Comparison of ENCODE assay signal across 10 cellular contexts in the genomic region with DNA sequence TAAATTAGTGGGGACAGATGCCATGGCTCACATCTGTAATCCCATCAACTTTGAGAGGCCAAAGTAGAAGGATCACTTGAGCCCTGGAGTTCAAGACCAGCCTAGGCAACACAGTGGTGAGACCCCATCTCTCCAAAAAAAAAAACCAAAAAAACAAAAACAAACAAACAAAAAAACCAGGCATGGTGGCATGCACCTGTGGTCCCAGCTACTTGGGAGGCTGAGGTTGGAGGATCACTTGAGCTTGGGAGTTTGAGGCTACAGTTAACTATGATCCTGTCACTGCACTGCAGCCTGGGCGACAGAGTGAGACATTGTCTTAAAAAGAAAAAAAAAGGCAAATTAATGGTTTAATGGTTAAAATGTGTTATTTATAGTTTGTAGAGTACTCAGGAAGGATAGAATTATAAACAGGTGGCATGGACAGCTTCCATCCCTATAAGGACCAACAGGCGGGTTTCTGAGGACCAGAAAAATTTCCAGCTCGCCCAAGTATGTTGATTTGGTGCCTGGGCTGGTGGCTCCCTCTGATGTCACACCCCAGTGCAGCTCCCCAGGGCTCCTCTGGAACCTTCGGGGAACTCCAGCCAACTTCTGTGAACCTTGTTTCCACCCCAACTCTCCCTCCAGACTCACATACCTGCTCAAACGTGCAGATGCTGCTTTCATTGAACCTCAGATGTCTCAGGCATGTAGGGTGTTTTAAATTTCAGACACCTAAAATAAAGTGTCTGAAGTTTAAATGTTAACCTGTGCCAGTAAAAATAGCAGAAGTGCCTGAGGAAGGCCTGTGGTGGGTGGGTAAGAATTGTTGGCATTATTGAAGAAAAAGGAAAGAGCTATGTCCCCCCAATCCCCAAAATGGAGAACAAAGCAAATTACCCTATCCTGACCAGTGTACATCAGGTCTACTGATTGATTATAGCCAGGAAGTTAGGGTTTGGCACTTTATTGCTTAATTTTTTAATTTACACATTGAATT.
DNase-seq lines count a peak whose midpoint lies in the region; ATAC-seq and TF ChIP-seq lines count a peak whose summit lies in the region.
"Had no signal": no experiment of that assay in that cellular context is flagged by ENCODE, and none has a peak within 500 bp of the region (broad histone marks: within the 10 kb centered on the region; RNA-seq: fewer than 3 reads in every experiment).

No MANE protein-coding gene starts in this region.

- DNase-seq in PC-9 = no peak
- no peak for DNase-seq in activated naive CD4-positive, alpha-beta T cell treated with Interleukin-2 at 50 U/mL for 16 hours
- no peak for DNase-seq in UCSD-AML1 (lab: John Stamatoyannopoulos, UW; ENCODE audit: unreplicated experiment)
- no peak for DNase-seq in activated CD4-positive, alpha-beta memory T cell treated with anti-CD3 and anti-CD28 coated beads for 36 hours
- no peak for DNase-seq in ecto neural progenitor cell (ENCODE audit: low spot score)
- DNase-seq: NCI-H146; stimulated activated CD4-positive, alpha-beta T cell treated with anti-CD3 and anti-CD28 coated beads, Interleukin-4, amount 100 ng/mL, for 1 hour had no signal

- no peak for TF ChIP-seq CTCF in PC-9 (conservative IDR thresholded peaks at IDR 0.05)
- TF ChIP-seq CTCF in neutrophil (IDR thresholded peaks at IDR 0.05) = no peak

- no peak overlapping the region for H3K4me2 ChIP-seq in PC-9

- H3K4me1 Mint-ChIP-seq in activated CD4-positive, alpha-beta memory T cell treated with anti-CD3 and anti-CD28 coated beads for 36 hours (ENCODE audit: low read depth) = no peaks in the 10 kb centered on the region

- peak; percentile 26 for ATAC-seq in GM18861 (IDR thresholded peaks at IDR 0.05; ENCODE audit: unreplicated experiment)
- peak; percentile 35 for ATAC-seq in HG02571 (IDR thresholded peaks at IDR 0.05; ENCODE audit: unreplicated experiment)

- H3K27ac ChIP-seq in PC-9 = peak overlapping the region; percentile 16; the same call in 1 of the 2 replicates
- H3K27ac ChIP-seq in neutrophil = peak overlapping the region; percentile 48

- peaks cover 25% of the 10 kb centered on the region for H4K20me1 ChIP-seq in PC-9 (ENCODE audit: insufficient read depth)

- H3K27me3 ChIP-seq in PC-9 (ENCODE audit: insufficient read depth, low read depth) (no peaks in the 10 kb centered on the region), neutrophil (no peaks in the 10 kb centered on the region)

- H3K4me1 ChIP-seq in PC-9 (replicated peaks; ENCODE audit: insufficient read depth) (peaks cover 29% of the 10 kb centered on the region), neutrophil (ENCODE audit: control insufficient read depth in 1 of 2, insufficient read depth in 1 of 2, low read depth in 1 of 2, low read length in 1 of 2) (peaks cover 27 to 38% of the 10 kb centered on the region in 2 experiments)

- H3F3A ChIP-seq in PC-9 (ENCODE audit: insufficient read depth, low read depth) = peaks cover 37% of the 10 kb centered on the region

- no peaks in the 10 kb centered on the region; the same call in 1 of the 2 replicates for H3K9me2 ChIP-seq in PC-9 (ENCODE audit: insufficient read depth)

- no peak overlapping the region for H3K27ac Mint-ChIP-seq in activated CD4-positive, alpha-beta memory T cell treated with anti-CD3 and anti-CD28 coated beads for 36 hours

- intact Hi-C loops in PC-9 (cut with micrococcal nuclease; ENCODE audit: unreplicated experiment) = no loop called here
- intact Hi-C loops in activated CD4-positive, alpha-beta memory T cell treated with anti-CD3 and anti-CD28 coated beads for 36 hours (cut with micrococcal nuclease) = no loop called here

- H3K4me3 Mint-ChIP-seq in activated CD4-positive, alpha-beta memory T cell treated with anti-CD3 and anti-CD28 coated beads for 36 hours = no peak overlapping the region

- no peaks in the 10 kb centered on the region for H3K36me3 Mint-ChIP-seq in activated CD4-positive, alpha-beta memory T cell treated with anti-CD3 and anti-CD28 coated beads for 36 hours

- H3K36me3 ChIP-seq in PC-9 (ENCODE audit: low read depth) (peaks cover 9% of the 10 kb centered on the region; the same call in 1 of the 2 replicates), neutrophil (no peaks in the 10 kb centered on the region)

- POLR2A ChIA-PET in PC-9 (lab: Charles Lee; ENCODE audit: unreplicated experiment) = interaction anchor here (0.6 to 0.7 kb wide), 2 partner anchors 22 to 104 kb away, joined by 8 to 9 read pairs; no protein-coding TSS in a partner anchor
- POLR2A ChIA-PET in activated CD4-positive, alpha-beta memory T cell treated with anti-CD3 and anti-CD28 coated beads for 36 hours (lab: Charles Lee) = no interaction called here

- peaks cover 9% of the 10 kb centered on the region for H3K27me3 Mint-ChIP-seq in activated CD4-positive, alpha-beta memory T cell treated with anti-CD3 and anti-CD28 coated beads for 36 hours

- H3K4me3 ChIP-seq in PC-9 = no peak overlapping the region
- no peak overlapping the region for H3K4me3 ChIP-seq in neutrophil (ENCODE audit: low read depth in 1 of 2, low read length in 1 of 2)

- CTCF ChIA-PET in PC-9 (lab: Charles Lee) = interaction anchor here (0.5 to 0.6 kb wide), 2 partner anchors 68 to 329 kb away, joined by 3 to 4 read pairs; no protein-coding TSS in a partner anchor
- CTCF ChIA-PET in activated CD4-positive, alpha-beta memory T cell treated with anti-CD3 and anti-CD28 coated beads for 36 hours (lab: Charles Lee) = no interaction called here

- H2AFZ ChIP-seq in PC-9 = no peak overlapping the region

- peaks cover 6% of the 10 kb centered on the region; the same call in 1 of the 2 replicates for H3K9me3 ChIP-seq in PC-9 (ENCODE audit: insufficient read depth, low read depth)
- H3K9me3 ChIP-seq in neutrophil = no peaks in the 10 kb centered on the region

- no TSS peak for BruUV-seq in PC-9 (replicated peaks; lab: Mats Ljungman, UMichigan)

- H3K9me3 Mint-ChIP-seq in activated CD4-positive, alpha-beta memory T cell treated with anti-CD3 and anti-CD28 coated beads for 36 hours = no peaks in the 10 kb centered on the region

- peaks cover 96% of the 10 kb centered on the region for H3K79me2 ChIP-seq in PC-9 (ENCODE audit: low read depth)
